8 cellular contexts compared by ENCODE assay signal in the genomic region with DNA sequence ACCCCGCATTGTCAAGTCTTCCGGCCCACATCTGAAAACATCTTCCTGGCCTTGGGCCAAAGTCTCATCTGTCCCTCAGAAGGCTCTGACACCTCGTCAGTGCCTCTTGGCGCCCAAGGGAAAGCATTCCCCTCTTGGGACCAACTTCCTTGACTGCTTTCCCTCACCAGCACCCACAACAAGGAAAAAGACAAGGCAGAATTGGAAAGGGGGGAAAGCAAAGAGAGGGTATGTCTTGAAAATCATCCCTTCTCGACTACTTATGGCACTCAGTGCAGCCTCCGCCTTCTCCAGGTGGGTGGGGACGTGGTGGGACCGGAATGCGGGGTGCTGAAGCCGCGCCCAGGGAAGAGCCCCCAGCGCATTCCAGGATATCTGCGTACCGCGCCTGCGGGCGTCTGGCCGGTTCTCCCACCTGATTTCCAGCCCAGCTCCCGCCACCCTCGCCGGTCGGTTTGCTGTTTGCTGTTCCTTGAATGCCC. TPM values are rescaled to one million over a fixed set of nuclear protein-coding genes. Genes with fewer than 3 reads are reported as not detected.
DNase-seq lines count a peak whose midpoint lies in the region; ATAC-seq, FAIRE-seq and TF ChIP-seq lines count a peak whose summit lies in the region.

No MANE protein-coding gene starts in this region.

- no peaks in the 10 kb centered on the region for H3K9me1 ChIP-seq in K562 (ENCODE audit: control insufficient read depth, insufficient read depth, low read length)

- POLR2A ChIA-PET in K562 (lab: Yijun Ruan, JAX) = interaction anchor here (0.6 to 3.0 kb wide), 8 partner anchors 11 to 185 kb away, joined by 3 to 37 read pairs (median 6); a partner anchor contains a TSS

- no peaks in the 10 kb centered on the region for H4K20me1 ChIP-seq in K562 (replicated peaks; ENCODE audit: control insufficient read depth, insufficient read depth, low read length)

- no peaks in the 10 kb centered on the region for H3K9me3 Mint-ChIP-seq in activated T-cell treated with anti-CD3 and anti-CD28 coated beads, Interleukin-2, amount 50 U/mL, for 4 hours

- no peaks in the 10 kb centered on the region for H3K27me3 ChIP-seq in K562 (ENCODE audit: control insufficient read depth in 2 of 2, insufficient read depth in 2 of 2, low read length in 2 of 2)
- no peaks in the 10 kb centered on the region for H3K27me3 ChIP-seq in subcutaneous abdominal adipose tissue (ENCODE audit: control insufficient read depth in 5 of 5, insufficient read depth in 4 of 5, low read length in 5 of 5)

- H3K4me1 ChIP-seq in K562 (replicated peaks in 1 of 2; ENCODE audit: control insufficient read depth in 2 of 2, insufficient read depth in 2 of 2, low read length in 2 of 2) (peaks cover 20 to 36% of the 10 kb centered on the region in 2 experiments; a peak in 4 of 5 replicates), subcutaneous abdominal adipose tissue (ENCODE audit: control insufficient read depth in 5 of 5, insufficient read depth in 5 of 5, low read length in 5 of 5) (peaks cover 9 to 77% (median 62%) of the 10 kb centered on the region in 5 donors)

- peaks cover 57% of the 10 kb centered on the region for H3K79me2 ChIP-seq in K562 (ENCODE audit: control insufficient read depth, insufficient read depth, low read length)

- H3K4me3 Mint-ChIP-seq in activated T-cell treated with anti-CD3 and anti-CD28 coated beads, Interleukin-2, amount 50 U/mL, for 4 hours = peak overlapping the region; percentile 94

- in situ Hi-C loops in K562 (cut with MboI) = no loop called here

- H3K9ac ChIP-seq in K562 (ENCODE audit: insufficient read depth in 1 of 2, low read depth in 2 of 2, low read length in 2 of 2) = peak overlapping the region; percentile 85 to 95
- H3K9ac ChIP-seq in subcutaneous abdominal adipose tissue (ENCODE audit: low read length in 5 of 5) = peak overlapping the region; percentile 44 to 99 (median 92)

- WGBS in K562 (ENCODE audit: insufficient coverage, low coverage, missing lambda C conversion rate) = 1% methylated on average over 21 of the region's 22 CpGs

- TF ChIP-seq CTCF in K562 (IDR thresholded peaks at IDR 0.05 in 2 of 3, conservative IDR thresholded peaks at IDR 0.05 in 1 of 3; ENCODE audit: insufficient read depth in 2 of 3, low read depth in 1 of 3, low read length in 3 of 3) = no peak

- peak overlapping the region; percentile 89 for H3K4me2 ChIP-seq in K562 (ENCODE audit: insufficient read depth, low read length)

- H3K4me3 ChIP-seq in K562 (peak overlapping the region; percentile 74), subcutaneous abdominal adipose tissue (ENCODE audit: low read depth in 1 of 5, low read length in 5 of 5) (peak overlapping the region; percentile 60 to 86 (median 86))

- CTCF ChIA-PET in K562 (lab: Yijun Ruan, JAX; ENCODE audit: low intra/inter-chr PET ratio) = no interaction called here

- TF ChIP-seq POLR2A in K562 (conservative IDR thresholded peaks at IDR 0.05) = no peak

- intact Hi-C loops in K562 (cut with micrococcal nuclease) = no loop called here

- H2AFZ ChIP-seq in K562 (ENCODE audit: low read depth, low read length) = peak overlapping the region; percentile 87

- TF ChIP-seq RAD21 in K562 (CRISPR knock-in tag; conservative IDR thresholded peaks at IDR 0.05 in 1 of 2, IDR thresholded peaks at IDR 0.05 in 1 of 2) = no peak

- TSS peak; percentile 71 for BruUV-seq in K562 (replicated peaks; lab: Mats Ljungman, UMichigan)

- peaks cover 28% of the 10 kb centered on the region; the same call in 2 of the 3 replicates for H3K36me3 ChIP-seq in K562 (ENCODE audit: control insufficient read depth, insufficient read depth, low read length)
- peaks cover 0 to 20% (median 12%) of the 10 kb centered on the region in 5 donors for H3K36me3 ChIP-seq in subcutaneous abdominal adipose tissue (ENCODE audit: control insufficient read depth in 5 of 5, insufficient read depth in 5 of 5, low read length in 5 of 5)

- FAIRE-seq in K562 (lab: Jason Lieb, UNC) = peak; percentile 74

- ATAC-seq in activated T-cell treated with anti-CD3 and anti-CD28 coated beads, Interleukin-2, amount 50 U/mL, for 4 hours = no peak
- ATAC-seq in K562 (peak; percentile 6; the same call in 1 of the 3 replicates), HG03457 (IDR thresholded peaks at IDR 0.05; ENCODE audit: unreplicated experiment) (no peak)

- H3K27ac ChIP-seq in K562 (ENCODE audit: extremely low read depth, low read depth, low read length) (peak overlapping the region; percentile 81), subcutaneous abdominal adipose tissue (ENCODE audit: low read depth, low read length) (peak overlapping the region; percentile 96)

- peaks cover 59% of the 10 kb centered on the region for H3K4me1 Mint-ChIP-seq in activated T-cell treated with anti-CD3 and anti-CD28 coated beads, Interleukin-2, amount 50 U/mL, for 4 hours (ENCODE audit: low read depth)

- no peak for DNase-seq in activated T-cell treated with anti-CD3 and anti-CD28 coated beads, Interleukin-2, amount 50 U/mL, for 4 hours
- no peak for DNase-seq in activated T-cell treated with anti-CD3 and anti-CD28 coated beads, Interleukin-2, amount 50 U/mL, for 1 hour
- DNase-seq in NCI-H1048 (lab: John Stamatoyannopoulos, UW) = peak; percentile 42
- peak in 2 of 4 experiments; percentile 39 to 71 for DNase-seq in K562 (ENCODE audit: extremely low read depth in 1 of 4, low spot score in 3 of 4)
- DNase-seq in kidney glomerular epithelial cell (lab: John Stamatoyannopoulos, UW) = peak; percentile 50
- DNase-seq in HCEC 1CT = no peak

- H3K9me3 ChIP-seq in K562 (replicated peaks; ENCODE audit: control insufficient read depth, insufficient read depth, low read depth, low read length) (no peaks in the 10 kb centered on the region), subcutaneous abdominal adipose tissue (ENCODE audit: control insufficient read depth in 5 of 5, low read length in 5 of 5) (no peaks in the 10 kb centered on the region)

- peaks cover 3% of the 10 kb centered on the region for H3K36me3 Mint-ChIP-seq in activated T-cell treated with anti-CD3 and anti-CD28 coated beads, Interleukin-2, amount 50 U/mL, for 4 hours (ENCODE audit: insufficient read depth)

- TF ChIP-seq EP300 in K562 (IDR thresholded peaks at IDR 0.05; ENCODE audit: low read length) = no peak

- H3K27me3 Mint-ChIP-seq in activated T-cell treated with anti-CD3 and anti-CD28 coated beads, Interleukin-2, amount 50 U/mL, for 4 hours (ENCODE audit: low read depth) = no peaks in the 10 kb centered on the region

RNA-seq across cellular contexts. Expression of a gene that starts 0.6 kb away (rescaled TPM):
- 10 to 100 TPM; 72.6 to 79.3 (median 73.9) TPM for total RNA-seq in activated T-cell treated with anti-CD3 and anti-CD28 coated beads, Interleukin-2, amount 50 U/mL, for 4 hours
- 31.6 and 67.2 TPM in 2 replicates for total RNA-seq in K562 (2011; cell fraction: chromatin; rRNA removed; ENCODE audit: low replicate concordance)
- total RNA-seq in K562 (2011; cell fraction: nucleolus; rRNA removed) = 106 and 118 TPM in 2 replicates
- 87.4 and 103 TPM in 2 replicates for total RNA-seq in K562 (2011; cell fraction: nucleoplasm; rRNA removed)
- 81.1 and 88.3 TPM in 2 replicates for total RNA-seq in K562 (2014; rRNA removed)
- 43.0 and 45.3 TPM in 2 replicates for total RNA-seq in K562 (2014; rRNA removed; fragmentation: Illumina TruSeq; extraction: Trizol)
- total RNA-seq in K562 (2015; rRNA removed; fragmentation: Illumina TruSeq; extraction: Trizol) = 62.5 and 62.7 TPM in 2 replicates
- total RNA-seq in K562 (2021) = 70.2 and 70.6 TPM in 2 replicates
- 52.9 and 61.3 TPM in 2 replicates for polyA plus RNA-seq in K562 (2011; rRNA removed)
- polyA plus RNA-seq in K562 (2011; cell fraction: cytosol; rRNA removed) = 98.7 and 108 TPM in 2 replicates
- 34.7 and 36.6 TPM in 2 replicates for polyA plus RNA-seq in K562 (2011; cell fraction: nucleus; rRNA removed)
- polyA plus RNA-seq in K562 (2012) = 65.9 and 66.7 TPM in 2 replicates
- polyA plus RNA-seq in K562 (2014; fragmentation: Illumina TruSeq; extraction: Trizol) = 72.8 and 84.3 TPM in 2 replicates
- polyA plus RNA-seq in K562 (2014; fragmentation: Nextera tagmentation; extraction: Ambion mirVana) = 10 to 100 TPM in 1 of 2 experiments, 1 to 10 TPM in 1; 9.9 to 12.9 TPM
- 69.5 and 76.1 TPM in 2 replicates for polyA plus RNA-seq in K562 (2014; rRNA removed)
- polyA minus RNA-seq in K562 (2011; rRNA and poly(A)+ RNA removed) = 43.9 and 46.0 TPM in 2 replicates
- polyA minus RNA-seq in K562 (2011; cell fraction: cytosol; rRNA and poly(A)+ RNA removed) = 37.1 and 42.1 TPM in 2 replicates
- polyA minus RNA-seq in K562 (2011; cell fraction: nucleus; rRNA and poly(A)+ RNA removed) = 15.1 and 25.0 TPM in 2 replicates

RNA-seq across cellular contexts. Expression of a gene that starts 3.8 kb away (rescaled TPM):
- 1 to 10 TPM; 4.2 to 4.3 (median 4.3) TPM for total RNA-seq in activated T-cell treated with anti-CD3 and anti-CD28 coated beads, Interleukin-2, amount 50 U/mL, for 4 hours
- 34.5 and 62.3 TPM in 2 replicates for total RNA-seq in K562 (2011; cell fraction: chromatin; rRNA removed; ENCODE audit: low replicate concordance)
- 45.7 and 50.8 TPM in 2 replicates for total RNA-seq in K562 (2011; cell fraction: nucleolus; rRNA removed)
- total RNA-seq in K562 (2011; cell fraction: nucleoplasm; rRNA removed) = 31.9 and 42.5 TPM in 2 replicates
- total RNA-seq in K562 (2014; rRNA removed) (13.5 and 13.9 TPM in 2 replicates), K562 (2014; rRNA removed; fragmentation: Illumina TruSeq; extraction: Trizol) (10.7 and 11.3 TPM in 2 replicates), K562 (2015; rRNA removed; fragmentation: Illumina TruSeq; extraction: Trizol) (9.6 and 9.9 TPM in 2 replicates), K562 (2021) (11.1 and 12.7 TPM in 2 replicates)
- polyA plus RNA-seq in K562 (2011; rRNA removed) (18.6 and 23.7 TPM in 2 replicates), K562 (2014; fragmentation: Illumina TruSeq; extraction: Trizol) (13.9 and 14.3 TPM in 2 replicates), K562 (2014; fragmentation: Nextera tagmentation; extraction: Ambion mirVana) (10 to 100 TPM; 13.3 to 17.2 TPM), K562 (2014; rRNA removed) (16.6 and 17.7 TPM in 2 replicates)
- polyA plus RNA-seq in K562 (2011; cell fraction: cytosol; rRNA removed) = 22.6 and 23.0 TPM in 2 replicates
- 62.9 and 71.1 TPM in 2 replicates for polyA plus RNA-seq in K562 (2011; cell fraction: nucleus; rRNA removed)
- polyA plus RNA-seq in K562 (2012) = 10.1 and 29.4 TPM in 2 replicates
- 15.3 and 15.8 TPM in 2 replicates for polyA minus RNA-seq in K562 (2011; rRNA and poly(A)+ RNA removed)
- 8.3 and 8.4 TPM in 2 replicates for polyA minus RNA-seq in K562 (2011; cell fraction: cytosol; rRNA and poly(A)+ RNA removed)
- 13.9 and 19.8 TPM in 2 replicates for polyA minus RNA-seq in K562 (2011; cell fraction: nucleus; rRNA and poly(A)+ RNA removed)

RNA-seq across cellular contexts. Expression of a gene that starts 5.5 kb away (rescaled TPM):
- total RNA-seq in activated T-cell treated with anti-CD3 and anti-CD28 coated beads, Interleukin-2, amount 50 U/mL, for 4 hours = 10 to 100 TPM; 43.7 to 56.0 (median 51.7) TPM
- 62.1 and 111 TPM in 2 replicates for total RNA-seq in K562 (2011; cell fraction: chromatin; rRNA removed; ENCODE audit: low replicate concordance)
- total RNA-seq in K562 (2011; cell fraction: nucleolus; rRNA removed) = 38.7 and 54.5 TPM in 2 replicates
- 51.0 and 73.5 TPM in 2 replicates for total RNA-seq in K562 (2011; cell fraction: nucleoplasm; rRNA removed)
- total RNA-seq in K562 (2014; rRNA removed) (7.7 and 8.5 TPM in 2 replicates), K562 (2014; rRNA removed; fragmentation: Illumina TruSeq; extraction: Trizol) (5.6 TPM in 2 replicates), K562 (2015; rRNA removed; fragmentation: Illumina TruSeq; extraction: Trizol) (10.2 and 10.4 TPM in 2 replicates), K562 (2021) (23.8 and 26.4 TPM in 2 replicates)
- polyA plus RNA-seq in K562 (2011; rRNA removed) (13.3 and 26.5 TPM in 2 replicates), K562 (2014; fragmentation: Illumina TruSeq; extraction: Trizol) (24.0 TPM in 2 replicates), K562 (2014; fragmentation: Nextera tagmentation; extraction: Ambion mirVana) (1 to 10 TPM; 2.7 to 3.3 TPM), K562 (2014; rRNA removed) (18.9 and 24.0 TPM in 2 replicates)
- polyA plus RNA-seq in K562 (2011; cell fraction: cytosol; rRNA removed) = 23.6 and 27.7 TPM in 2 replicates
- 87.5 and 92.0 TPM in 2 replicates for polyA plus RNA-seq in K562 (2011; cell fraction: nucleus; rRNA removed)
- 19.4 and 28.0 TPM in 2 replicates for polyA plus RNA-seq in K562 (2012)
- polyA minus RNA-seq in K562 (2011; rRNA and poly(A)+ RNA removed) = 13.9 and 22.4 TPM in 2 replicates
- polyA minus RNA-seq in K562 (2011; cell fraction: cytosol; rRNA and poly(A)+ RNA removed) = 15.3 and 34.3 TPM in 2 replicates
- 21.1 and 33.1 TPM in 2 replicates for polyA minus RNA-seq in K562 (2011; cell fraction: nucleus; rRNA and poly(A)+ RNA removed)

RNA-seq across cellular contexts. Expression of a gene that starts 13.6 kb away (rescaled TPM):
- 100 to 1,000 TPM; 257 to 294 (median 273) TPM for total RNA-seq in activated T-cell treated with anti-CD3 and anti-CD28 coated beads, Interleukin-2, amount 50 U/mL, for 4 hours
- 85.7 and 116 TPM in 2 replicates for total RNA-seq in K562 (2011; cell fraction: chromatin; rRNA removed; ENCODE audit: low replicate concordance)
- 157 and 164 TPM in 2 replicates for total RNA-seq in K562 (2011; cell fraction: nucleolus; rRNA removed)
- total RNA-seq in K562 (2011; cell fraction: nucleoplasm; rRNA removed) = 138 and 163 TPM in 2 replicates
- 284 and 308 TPM in 2 replicates for total RNA-seq in K562 (2014; rRNA removed)
- 151 and 152 TPM in 2 replicates for total RNA-seq in K562 (2014; rRNA removed; fragmentation: Illumina TruSeq; extraction: Trizol)
- total RNA-seq in K562 (2015; rRNA removed; fragmentation: Illumina TruSeq; extraction: Trizol) = 125 and 131 TPM in 2 replicates
- 210 and 231 TPM in 2 replicates for total RNA-seq in K562 (2021)
- polyA plus RNA-seq in K562 (2011; rRNA removed) = 214 and 229 TPM in 2 replicates
- polyA plus RNA-seq in K562 (2011; cell fraction: cytosol; rRNA removed) = 262 and 324 TPM in 2 replicates
- 188 and 255 TPM in 2 replicates for polyA plus RNA-seq in K562 (2011; cell fraction: nucleus; rRNA removed)
- polyA plus RNA-seq in K562 (2012) = 144 and 178 TPM in 2 replicates
- polyA plus RNA-seq in K562 (2014; fragmentation: Illumina TruSeq; extraction: Trizol) = 108 and 134 TPM in 2 replicates
- polyA plus RNA-seq in K562 (2014; fragmentation: Nextera tagmentation; extraction: Ambion mirVana) = 10 to 100 TPM; 24.7 to 36.7 TPM
- 263 and 286 TPM in 2 replicates for polyA plus RNA-seq in K562 (2014; rRNA removed)
- polyA minus RNA-seq in K562 (2011; rRNA and poly(A)+ RNA removed) = 63.0 and 69.5 TPM in 2 replicates
- 53.1 and 69.1 TPM in 2 replicates for polyA minus RNA-seq in K562 (2011; cell fraction: cytosol; rRNA and poly(A)+ RNA removed)
- 32.9 and 38.3 TPM in 2 replicates for polyA minus RNA-seq in K562 (2011; cell fraction: nucleus; rRNA and poly(A)+ RNA removed)

RNA-seq across cellular contexts. Expression of a gene that starts 17.4 kb away (rescaled TPM):
- 100 to 1,000 TPM; 110 to 117 (median 115) TPM for total RNA-seq in activated T-cell treated with anti-CD3 and anti-CD28 coated beads, Interleukin-2, amount 50 U/mL, for 4 hours
- 519 and 1,217 TPM in 2 replicates for total RNA-seq in K562 (2011; cell fraction: chromatin; rRNA removed; ENCODE audit: low replicate concordance)
- 693 and 731 TPM in 2 replicates for total RNA-seq in K562 (2011; cell fraction: nucleolus; rRNA removed)
- 509 and 519 TPM in 2 replicates for total RNA-seq in K562 (2011; cell fraction: nucleoplasm; rRNA removed)
- total RNA-seq in K562 (2014; rRNA removed) = 20.2 and 21.7 TPM in 2 replicates
- 11.0 and 15.6 TPM in 2 replicates for total RNA-seq in K562 (2014; rRNA removed; fragmentation: Illumina TruSeq; extraction: Trizol)
- 21.0 and 23.1 TPM in 2 replicates for total RNA-seq in K562 (2015; rRNA removed; fragmentation: Illumina TruSeq; extraction: Trizol)
- total RNA-seq in K562 (2021) = 70.0 and 80.5 TPM in 2 replicates
- 28.8 and 75.9 TPM in 2 replicates for polyA plus RNA-seq in K562 (2011; rRNA removed)
- 28.0 and 43.8 TPM in 2 replicates for polyA plus RNA-seq in K562 (2011; cell fraction: cytosol; rRNA removed)
- 734 and 802 TPM in 2 replicates for polyA plus RNA-seq in K562 (2011; cell fraction: nucleus; rRNA removed)
- 45.4 and 65.7 TPM in 2 replicates for polyA plus RNA-seq in K562 (2012)
- 47.4 and 52.5 TPM in 2 replicates for polyA plus RNA-seq in K562 (2014; fragmentation: Illumina TruSeq; extraction: Trizol)
- 10 to 100 TPM in 1 of 2 experiments, 1 to 10 TPM in 1; 9.5 to 13.4 TPM for polyA plus RNA-seq in K562 (2014; fragmentation: Nextera tagmentation; extraction: Ambion mirVana)
- polyA plus RNA-seq in K562 (2014; rRNA removed) = 63.3 and 74.0 TPM in 2 replicates
- polyA minus RNA-seq in K562 (2011; rRNA and poly(A)+ RNA removed) = 17.3 and 28.6 TPM in 2 replicates
- polyA minus RNA-seq in K562 (2011; cell fraction: cytosol; rRNA and poly(A)+ RNA removed) = 35.8 and 41.5 TPM in 2 replicates
- polyA minus RNA-seq in K562 (2011; cell fraction: nucleus; rRNA and poly(A)+ RNA removed) = 191 and 272 TPM in 2 replicates

Comparison
In these comparisons a context has a peak if more than half of its experiments do, and no peak if none do; other contexts are left out.
1. DNase-seq: peak in NCI-H1048 (single experiment) and kidney glomerular epithelial cell (single experiment); none in activated T-cell treated with anti-CD3 and anti-CD28 coated beads, Interleukin-2, amount 50 U/mL, for 4 hours (single experiment), activated T-cell treated with anti-CD3 and anti-CD28 coated beads, Interleukin-2, amount 50 U/mL, for 1 hour (single experiment) and HCEC 1CT (single experiment).